ENCODE assay signal across 21 cellular contexts in the genomic region with DNA sequence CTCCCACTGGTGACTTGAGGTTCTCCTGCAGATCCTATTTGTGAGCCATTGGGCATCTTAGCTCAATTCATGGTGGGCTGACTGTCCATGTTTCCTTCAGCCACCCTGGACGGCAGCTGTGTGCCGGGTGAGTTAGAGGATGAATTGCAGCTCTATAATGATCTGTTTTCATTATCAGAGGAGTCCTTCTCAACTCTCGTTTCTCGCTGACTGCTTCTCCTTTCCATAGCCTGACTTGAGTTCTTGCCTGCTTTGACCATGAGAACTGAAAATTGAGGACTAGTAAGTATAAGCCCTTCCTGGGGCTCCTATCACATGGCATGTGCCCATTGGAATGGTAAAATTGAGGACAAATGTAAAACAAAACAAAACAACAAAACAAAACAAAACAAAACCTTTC.
DNase-seq lines count a peak whose midpoint lies in the region; ATAC-seq, FAIRE-seq and TF ChIP-seq lines count a peak whose summit lies in the region.
"Had no signal": no experiment of that assay in that cellular context is flagged by ENCODE, and none has a peak within 500 bp of the region (broad histone marks: within the 10 kb centered on the region; RNA-seq: fewer than 3 reads in every experiment).

No MANE protein-coding gene starts in this region.

- H3K27me3 ChIP-seq in psoas muscle (ENCODE audit: insufficient read depth in 3 of 3, low read length in 2 of 3): no peaks in the 10 kb centered on the region
- H3K27me3 ChIP-seq: gastrocnemius medialis, spleen, upper lobe of right lung had no signal

- H3K27ac ChIP-seq in psoas muscle: no peak overlapping the region
- H3K27ac ChIP-seq: coronary artery, gastrocnemius medialis, prostate gland, spleen, upper lobe of right lung had no signal

- FAIRE-seq in H54 (lab: Jason Lieb, UNC): no peak

- H3K4me3 ChIP-seq in GM12865 (ENCODE audit: low read depth, low read length) (no peak overlapping the region), psoas muscle (no peak overlapping the region)
- H3K4me3 ChIP-seq: coronary artery, gastrocnemius medialis, prostate gland, spleen, upper lobe of right lung had no signal

- no peaks in the 10 kb centered on the region for H3K36me3 ChIP-seq in psoas muscle (ENCODE audit: insufficient read depth in 1 of 2, low read depth in 1 of 2)
- H3K36me3 ChIP-seq: gastrocnemius medialis, prostate gland, spleen, upper lobe of right lung had no signal

- ATAC-seq in GM19395 (IDR thresholded peaks at IDR 0.05; ENCODE audit: unreplicated experiment) (peak; percentile 75), GM21786 (IDR thresholded peaks at IDR 0.05; ENCODE audit: unreplicated experiment) (peak; percentile 49), HG03432 (IDR thresholded peaks at IDR 0.05; ENCODE audit: unreplicated experiment) (peak; percentile 62), psoas muscle (no peak)
- ATAC-seq: gastrocnemius medialis; naive thymus-derived CD8-positive, alpha-beta T cell; upper lobe of right lung had no signal

- no peaks in the 10 kb centered on the region for H3K9me3 ChIP-seq in psoas muscle
- H3K9me3 ChIP-seq: gastrocnemius medialis, prostate gland, spleen, upper lobe of right lung had no signal

- no peak for TF ChIP-seq POLR2A in H54 (IDR thresholded peaks at IDR 0.05; ENCODE audit: low read depth, low read length)

- DNase-seq in GM12865 (ENCODE audit: low read depth) (peak; percentile 80), C1 segment of cervical spinal cord (lab: John Stamatoyannopoulos, UW) (no peak), glomerular visceral epithelial cell (ENCODE audit: extremely low spot score) (no peak), psoas muscle (no peak), H54 (ENCODE audit: insufficient read length, low spot score) (no peak)
- DNase-seq: activated CD4-positive, alpha-beta T cell treated with anti-CD3 and anti-CD28 coated beads for 4 hours; activated naive CD4-positive, alpha-beta T cell treated with anti-CD3 and anti-CD28 coated beads, Interleukin-2, amount 50 U/mL, for 16 hours; activated T-cell treated with anti-CD3 and anti-CD28 coated beads for 4 hours; gastrocnemius medialis; naive thymus-derived CD8-positive, alpha-beta T cell; NCI-H1092; NK-92 treated with Interleukin-12 subunit alpha and Interleukin-12 subunit beta, amount 100 ng/mL, for 24 hours; spleen; stimulated activated naive CD4-positive, alpha-beta T cell treated with Interleukin-2 at 50 U/mL for 16 hours; T1000; upper lobe of right lung had no signal

- H3K4me1 ChIP-seq in psoas muscle: no peaks in the 10 kb centered on the region
- H3K4me1 ChIP-seq: gastrocnemius medialis, prostate gland, upper lobe of right lung had no signal

- WGBS in psoas muscle, 3 donors: 67 to 68% (median 67%) methylated on average over 4 of the region's 4 CpGs

- no peak for TF ChIP-seq CTCF in GM12865 (IDR thresholded peaks at IDR 0.05; ENCODE audit: insufficient read depth, low read depth, low read length, missing control alignments)
- TF ChIP-seq CTCF in psoas muscle (IDR thresholded peaks at IDR 0.05): no peak

- intact Hi-C loops in psoas muscle (cut with DNase I): loop anchor here in 1 of 2 donors (10.0 kb wide), 2 partner anchors 135 to 285 kb away; no protein-coding TSS in a partner anchor

Comparison
In these comparisons a context has a peak if more than half of its experiments do, and no peak if none do; other contexts are left out.
1. ATAC-seq: peak in GM19395 (single experiment), GM21786 (single experiment) and HG03432 (single experiment); none in psoas muscle (0 of 4).